Comparison of ENCODE assay signal across 14 cellular contexts in genomic region chr9:96515629-96516470, GRCh38.
DNase-seq lines count a peak whose midpoint lies in the region; ATAC-seq and TF ChIP-seq lines count a peak whose summit lies in the region.
"Had no signal": no experiment of that assay in that cellular context is flagged by ENCODE, and none has a peak within 500 bp of the region (broad histone marks: within the 10 kb centered on the region; RNA-seq: fewer than 3 reads in every experiment).

No MANE protein-coding gene starts in this region.

- H3K4me3 ChIP-seq in stomach, result no peak overlapping the region
- H3K4me3 ChIP-seq: spleen had no signal

- peaks cover 43% of the 10 kb centered on the region for H3K4me1 Mint-ChIP-seq in chondrocyte (ENCODE audit: low read depth)
- H3K4me1 Mint-ChIP-seq: activated naive CD8-positive, alpha-beta T cell treated with anti-CD3 and anti-CD28 coated beads, Interleukin-2, amount 50 U/mL, for 24 hours had no signal

- H3K9me3 ChIP-seq in stomach, result no peaks in the 10 kb centered on the region
- H3K9me3 ChIP-seq: spleen had no signal

- peak overlapping the region in 3 of 5 donors; percentile 49 to 59 (median 55) for H3K27ac ChIP-seq in stomach
- H3K27ac ChIP-seq: spleen had no signal

- DNase-seq in GM03348 (ENCODE audit: low spot score) (peak; percentile 49), chondrocyte (ENCODE audit: low spot score) (no peak), iris pigment epithelial cell (ENCODE audit: low read depth) (peak; percentile 12), stomach (no peak), DMS79 (lab: John Stamatoyannopoulos, UW) (no peak), D341Med (ENCODE audit: low spot score) (no peak)
- no peak for DNase-seq in activated naive CD4-positive, alpha-beta T cell treated with Interleukin-2 at 50 U/mL for 16 hours
- DNase-seq: activated CD8-positive, alpha-beta memory T cell treated with anti-CD3 and anti-CD28 coated beads, Interleukin-2, amount 50 U/mL, for 4 hours; activated naive CD8-positive, alpha-beta T cell treated with anti-CD3 and anti-CD28 coated beads, Interleukin-2, amount 50 U/mL, for 24 hours; head of caudate nucleus; MV-4-11; spleen had no signal

- WGBS in stomach, 5 donors, result 68 to 79% (median 70%) methylated on average over 4 of the region's 4 CpGs

- H3K27me3 Mint-ChIP-seq in chondrocyte (ENCODE audit: low read depth), result no peaks in the 10 kb centered on the region
- H3K27me3 Mint-ChIP-seq: activated naive CD8-positive, alpha-beta T cell treated with anti-CD3 and anti-CD28 coated beads, Interleukin-2, amount 50 U/mL, for 24 hours had no signal

- H3K36me3 ChIP-seq in stomach, result peaks cover 4 to 62% (median 45%) of the 10 kb centered on the region in 4 donors

- peaks cover 0 to 23% (median 0%) of the 10 kb centered on the region in 4 donors for H3K4me1 ChIP-seq in stomach
- H3K4me1 ChIP-seq: spleen had no signal

- no peak for TF ChIP-seq POLR2A in stomach (IDR thresholded peaks at IDR 0.05)

- H3K27ac Mint-ChIP-seq in chondrocyte (ENCODE audit: unreplicated experiment), result peak overlapping the region; percentile 90
- H3K27ac Mint-ChIP-seq: activated naive CD8-positive, alpha-beta T cell treated with anti-CD3 and anti-CD28 coated beads, Interleukin-2, amount 50 U/mL, for 24 hours had no signal

- intact Hi-C loops in stomach (cut with DNase I; ENCODE audit: low total_unique reads), result no loop called here

- TF ChIP-seq EP300 in stomach (IDR thresholded peaks at IDR 0.05), result no peak

- H3K27me3 ChIP-seq in stomach, result no peaks in the 10 kb centered on the region
- H3K27me3 ChIP-seq: spleen had no signal

- TF ChIP-seq CTCF in chondrocyte (IDR thresholded peaks at IDR 0.05) (no peak), stomach (IDR thresholded peaks at IDR 0.05) (no peak)

- no peak overlapping the region for H3K4me3 Mint-ChIP-seq in chondrocyte (ENCODE audit: unreplicated experiment)
- H3K4me3 Mint-ChIP-seq: activated naive CD8-positive, alpha-beta T cell treated with anti-CD3 and anti-CD28 coated beads, Interleukin-2, amount 50 U/mL, for 24 hours had no signal

- H3K9me3 Mint-ChIP-seq in chondrocyte (ENCODE audit: low read depth), result no peaks in the 10 kb centered on the region
- H3K9me3 Mint-ChIP-seq: activated naive CD8-positive, alpha-beta T cell treated with anti-CD3 and anti-CD28 coated beads, Interleukin-2, amount 50 U/mL, for 24 hours had no signal

- peaks cover 3% of the 10 kb centered on the region for H3K36me3 Mint-ChIP-seq in chondrocyte (ENCODE audit: low read depth)

- ATAC-seq in GM18519 (IDR thresholded peaks at IDR 0.05; ENCODE audit: low FRiP score, unreplicated experiment), result no peak
- ATAC-seq: activated naive CD8-positive, alpha-beta T cell treated with anti-CD3 and anti-CD28 coated beads, Interleukin-2, amount 50 U/mL, for 24 hours; HCT116 had no signal

Comparison
In these comparisons a context has a peak if more than half of its experiments do, and no peak if none do; other contexts are left out.
1. DNase-seq: peak in GM03348 (single experiment) and iris pigment epithelial cell (single experiment); none in chondrocyte (single experiment), stomach (single experiment), DMS79 (single experiment), D341Med (single experiment) and activated naive CD4-positive, alpha-beta T cell treated with Interleukin-2 at 50 U/mL for 16 hours (single experiment).